In genomic region chr4:140754918-140755810, GRCh38 we compare ENCODE assay signal across 8 cellular contexts. TPM values are rescaled to one million over a fixed set of nuclear protein-coding genes. Genes with fewer than 3 reads are reported as not detected.
DNase-seq lines count a peak whose midpoint lies in the region; ATAC-seq lines count a peak whose summit lies in the region.

No MANE protein-coding gene starts in this region.

- peaks cover 0 to 43% (median 8%) of the 10 kb centered on the region in 4 donors for H3K4me1 Mint-ChIP-seq in naive thymus-derived CD8-positive, alpha-beta T cell

- H3K27ac ChIP-seq in cingulate gyrus (ENCODE audit: low read depth, low read length): peak overlapping the region; percentile 69

- H3K27ac Mint-ChIP-seq in naive thymus-derived CD8-positive, alpha-beta T cell: peak overlapping the region in 1 of 10 donors; percentile 30

- peak overlapping the region; percentile 16 to 80 (median 44) for H3K4me3 Mint-ChIP-seq in naive thymus-derived CD8-positive, alpha-beta T cell

- POLR2A ChIA-PET in naive thymus-derived CD8-positive, alpha-beta T cell (lab: Charles Lee): no interaction called here

- peak; percentile 76 for DNase-seq in NCI-H1092 treated with DMSO at 0.1 percent for 48 hours (lab: John Stamatoyannopoulos, UW)
- DNase-seq in NCI-H1092 (lab: John Stamatoyannopoulos, UW): no peak
- no peak for DNase-seq in naive thymus-derived CD8-positive, alpha-beta T cell
- DNase-seq in HUDEP-2 (lab: John Stamatoyannopoulos, UW; ENCODE audit: unreplicated experiment in 76 of 76): no peak
- no peak for DNase-seq in NCI-H2081 treated with DMSO at 0.1 percent for 48 hours (lab: John Stamatoyannopoulos, UW)

- H3K36me3 Mint-ChIP-seq in naive thymus-derived CD8-positive, alpha-beta T cell: no peaks in the 10 kb centered on the region

- H3K27me3 Mint-ChIP-seq in naive thymus-derived CD8-positive, alpha-beta T cell: peaks cover 35 to 59% (median 39%) of the 10 kb centered on the region in 5 donors

- ATAC-seq in HG03565 (IDR thresholded peaks at IDR 0.05; ENCODE audit: unreplicated experiment) (peak; percentile 36), GM19035 (IDR thresholded peaks at IDR 0.05; ENCODE audit: unreplicated experiment) (no peak)
- ATAC-seq in naive thymus-derived CD8-positive, alpha-beta T cell: no peak

- peaks cover 0 to 8% (median 0%) of the 10 kb centered on the region in 9 donors for H3K9me3 Mint-ChIP-seq in naive thymus-derived CD8-positive, alpha-beta T cell

RNA-seq across cellular contexts. Expression of gene TBC1D9, which starts 1.0 kb away (rescaled TPM):
- total RNA-seq in naive thymus-derived CD8-positive, alpha-beta T cell: 1 to 10 TPM; 3.8 to 4.1 TPM
- polyA plus RNA-seq in naive thymus-derived CD8-positive, alpha-beta T cell: under 1 TPM in 1 of 3 donors, not detected in 2; 0.12 TPM
